Comparison of ENCODE assay signal across 23 cellular contexts in genomic region chr14:76424359-76424758, GRCh38. TPM values are rescaled to one million over a fixed set of nuclear protein-coding genes. Genes with fewer than 3 reads are reported as not detected.
A peak's percentile ranks its signal among the peaks of the same experiment; 100 is the strongest.
DNase-seq lines count a peak whose midpoint lies in the region; ATAC-seq, FAIRE-seq and TF ChIP-seq lines count a peak whose summit lies in the region.
"Had no signal": no experiment of that assay in that cellular context is flagged by ENCODE, and none has a peak within 500 bp of the region (broad histone marks: within the 10 kb centered on the region; RNA-seq: fewer than 3 reads in every experiment).

No MANE protein-coding gene starts in this region.

- POLR2A ChIA-PET in H1 (lab: Charles Lee; ENCODE audit: partially characterized antibody) = no interaction called here

- H4K5ac ChIP-seq in H1 (ENCODE audit: insufficient read length, low read depth, low read length) = no peak overlapping the region

- no peaks in the 10 kb centered on the region for H3K79me1 ChIP-seq in H1 (ENCODE audit: low read depth, low read length)

- no peak overlapping the region for H3K4ac ChIP-seq in H1 (replicated peaks; ENCODE audit: insufficient read length, low read depth, low read length)

- 0 out of 2 replicates have a peak overlapping the region, but pooled peaks have one; percentile 55 for H2BK12ac ChIP-seq in H1 (ENCODE audit: low read depth, low read length)

- H4K20me1 ChIP-seq in H1 (replicated peaks in 1 of 2; ENCODE audit: control insufficient read depth in 1 of 2, insufficient read depth in 2 of 2, low read length in 2 of 2) = no peaks in the 10 kb centered on the region

- no peak for TF ChIP-seq POLR2A in H1 (IDR thresholded peaks at IDR 0.05; ENCODE audit: control extremely low read depth in 1 of 2, low read depth in 2 of 2, low read length in 2 of 2)
- TF ChIP-seq POLR2A in uterus (IDR thresholded peaks at IDR 0.05) = no peak

- no peak overlapping the region for H2BK120ac ChIP-seq in H1 (replicated peaks; ENCODE audit: low read depth, low read length)

- H3K4me1 ChIP-seq in H1 (replicated peaks in 1 of 4; ENCODE audit: control insufficient read depth in 3 of 4, insufficient read depth in 4 of 4, low read length in 3 of 4) = peaks cover 3 to 11% (median 7%) of the 10 kb centered on the region in 4 experiments; a peak in 6 of 7 replicates
- H3K4me1 ChIP-seq in uterus = no peaks in the 10 kb centered on the region

- H3K9me3 ChIP-seq in H1 (ENCODE audit: insufficient read depth in 2 of 2, low read depth in 1 of 2, low read length in 1 of 2) (peaks cover 0 to 5% of the 10 kb centered on the region in 2 experiments; a peak in 1 of 4 replicates), uterus (no peaks in the 10 kb centered on the region)

- no peaks in the 10 kb centered on the region for H3K27me3 ChIP-seq in H1 (replicated peaks in 1 of 4; ENCODE audit: control insufficient read depth in 3 of 4, extremely low read depth in 1 of 4, insufficient read depth in 3 of 4, low read length in 3 of 4)
- no peaks in the 10 kb centered on the region for H3K27me3 ChIP-seq in uterus

- DNase-seq in NCI-H82 (lab: John Stamatoyannopoulos, UW) (peak; percentile 13), NCI-H82 treated with DMSO at 0.1 percent for 48 hours (lab: John Stamatoyannopoulos, UW; ENCODE audit: unreplicated experiment) (no peak), LNCaP clone FGC (ENCODE audit: low read depth) (no peak), H1 (ENCODE audit: low read depth in 1 of 2, low spot score in 2 of 2) (no peak), NCI-H146 (lab: John Stamatoyannopoulos, UW) (no peak), NCI-H2227 treated with DMSO at 0.1 percent for 48 hours (lab: John Stamatoyannopoulos, UW) (no peak), uterus (no peak)
- DNase-seq: Calu3; CD4-positive, alpha-beta memory T cell; DMS53; GOT3; KBM-7; NCI-H1048; NCI-H1436 treated with DMSO at 0.1 percent for 48 hours; NCI-H2081; NCI-H510A treated with DMSO at 0.1 percent for 48 hours; T-helper 1 cell had no signal

- H3K23ac ChIP-seq in H1 (ENCODE audit: insufficient read length) = no peak overlapping the region

- H2BK15ac ChIP-seq in H1 (ENCODE audit: low read length) = no peak overlapping the region

- TF ChIP-seq CTCF in LNCaP clone FGC (IDR thresholded peaks at IDR 0.05; ENCODE audit: control insufficient read depth, extremely low read depth, insufficient read depth) (peak; percentile 19; the same call in 1 of the 2 replicates), H1 (IDR thresholded peaks at IDR 0.05; ENCODE audit: control extremely low read depth in 1 of 3, insufficient read depth in 1 of 3, low read depth in 1 of 3, low read length in 3 of 3) (peak in 2 of 3 experiments; percentile 52 to 53; a peak in 2 of 4 replicates), uterus (IDR thresholded peaks at IDR 0.05) (no peak)

- TF ChIP-seq RAD21 in H1 (IDR thresholded peaks at IDR 0.05 in 1 of 2, conservative IDR thresholded peaks at IDR 0.05 in 1 of 2; ENCODE audit: low read depth in 2 of 2, low read length in 2 of 2) = peak in 1 of 2 experiments; percentile 19; a peak in 1 of 4 replicates

- ATAC-seq in HG03175 (IDR thresholded peaks at IDR 0.05; ENCODE audit: unreplicated experiment) = no peak
- ATAC-seq: Panc1 had no signal

- H2BK20ac ChIP-seq in H1 (ENCODE audit: low read length) = no peak overlapping the region

- H2AK5ac ChIP-seq in H1 (ENCODE audit: low read depth, low read length) = no peak overlapping the region

- H3K4me2 ChIP-seq in H1 (ENCODE audit: insufficient read depth in 1 of 2, low read depth in 2 of 2, low read length in 2 of 2) = no peak overlapping the region

- no peak overlapping the region for H3K14ac ChIP-seq in H1 (ENCODE audit: insufficient read length)

- WGBS in H1 (ENCODE audit: extremely low coverage in 1 of 2, insufficient coverage in 1 of 2, insufficient read length in 1 of 2, insufficient replicate concordance in 2 of 2, low coverage in 1 of 2, low lambda C conversion rate in 2 of 2, missing lambda C conversion rate in 1 of 2), 2 experiments = 87% methylated on average over 4 of the region's 4 CpGs; no CpG with 5 or more reads in 1 of the 2 experiments

- TF ChIP-seq EP300 in H1 (IDR thresholded peaks at IDR 0.05; ENCODE audit: borderline replicate concordance in 1 of 2, low read depth in 2 of 2, low read length in 2 of 2) = no peak

- H2BK5ac ChIP-seq in H1 (ENCODE audit: low read depth, low read length) = no peak overlapping the region

- no peak overlapping the region for H4K8ac ChIP-seq in H1 (ENCODE audit: extremely low read depth, insufficient read depth, low read length)

- no peak overlapping the region for H3K4me3 ChIP-seq in LNCaP clone FGC (ENCODE audit: low read depth, low read length)
- no peak overlapping the region for H3K4me3 ChIP-seq in H1 (ENCODE audit: extremely low read depth in 1 of 4, insufficient read depth in 2 of 4, low read depth in 3 of 4, low read length in 4 of 4)
- H3K4me3 ChIP-seq in uterus = no peak overlapping the region

- no peak overlapping the region for H3K18ac ChIP-seq in H1 (ENCODE audit: extremely low read depth, low read length)

- peak overlapping the region; percentile 25 for H4K91ac ChIP-seq in H1 (replicated peaks; ENCODE audit: insufficient read length, low read length)

- no peak overlapping the region for H3K56ac ChIP-seq in H1 (replicated peaks; ENCODE audit: insufficient read length, low read depth, low read length)

- no peak overlapping the region for H3K9ac ChIP-seq in H1 (replicated peaks in 1 of 4; ENCODE audit: extremely low read depth in 1 of 4, low read depth in 3 of 4, low read length in 3 of 4)

- no peaks in the 10 kb centered on the region for H3K79me2 ChIP-seq in H1 (ENCODE audit: control insufficient read depth in 1 of 2, insufficient read depth in 2 of 2, low read length in 2 of 2)

- no peak overlapping the region for H2AFZ ChIP-seq in H1 (ENCODE audit: low read length)

- H3K23me2 ChIP-seq in H1 (ENCODE audit: low read depth, low read length) = no peaks in the 10 kb centered on the region; the same call in 1 of the 2 replicates

- CTCF ChIA-PET in H1 (lab: Charles Lee; ENCODE audit: partially characterized antibody) = interaction anchor here (0.8 to 1.9 kb wide), 8 partner anchors 9 to 73 kb away, joined by 3 to 7 read pairs (median 4); no protein-coding TSS in a partner anchor

- no peak overlapping the region for H3K27ac ChIP-seq in H1 (ENCODE audit: low read depth, low read length)
- no peak overlapping the region for H3K27ac ChIP-seq in uterus
- H3K27ac ChIP-seq: 22Rv1, HL-60 had no signal

- H3K36me3 ChIP-seq in H1 (ENCODE audit: control insufficient read depth in 2 of 4, insufficient read depth in 4 of 4, low read length in 3 of 4) (no peaks in the 10 kb centered on the region), uterus (no peaks in the 10 kb centered on the region)

- FAIRE-seq in H1 (lab: Jason Lieb, UNC) = peak; percentile 42
- FAIRE-seq: GM12892 had no signal

- intact Hi-C loops in uterus (cut with DNase I; ENCODE audit: low total_unique reads) = no loop called here

TF ChIP-seq in H1, 55 proteins besides CTCF, POLR2A, EP300 and RAD21:
- TF ChIP-seq GTF2F1 (IDR thresholded peaks at IDR 0.05; ENCODE audit: borderline replicate concordance, low read depth, low read length) (no peak), KDM1A (IDR thresholded peaks at IDR 0.05; ENCODE audit: borderline replicate concordance, low read length) (no peak), RXRA (IDR thresholded peaks at IDR 0.05; ENCODE audit: insufficient read depth, low read depth, low read length) (no peak), TEAD4 (IDR thresholded peaks at IDR 0.05; ENCODE audit: low read depth, low read length) (no peak), NANOG (IDR thresholded peaks at IDR 0.05; ENCODE audit: insufficient read depth, low read depth, low read length, poor library complexity, severe bottlenecking) (no peak), ASH2L (IDR thresholded peaks at IDR 0.05; ENCODE audit: low read length) (no peak), POU5F1 (IDR thresholded peaks at IDR 0.05; ENCODE audit: low read depth, low read length) (no peak), MAX (IDR thresholded peaks at IDR 0.05) (no peak), RNF2 (IDR thresholded peaks at IDR 0.05; ENCODE audit: borderline replicate concordance, low read depth, low read length, missing control alignments, poor library complexity, severe bottlenecking) (no peak), TCF12 (IDR thresholded peaks at IDR 0.05; ENCODE audit: low read depth, low read length) (no peak), EGR1 (IDR thresholded peaks at IDR 0.05; ENCODE audit: borderline replicate concordance, low read depth, low read length) (no peak), TAF7 (optimal IDR thresholded peaks at IDR 0.05; ENCODE audit: borderline replicate concordance, low read depth, low read length) (no peak), JUND (IDR thresholded peaks at IDR 0.05; ENCODE audit: low read length) (no peak), SP2 (IDR thresholded peaks at IDR 0.05; ENCODE audit: low read length) (no peak), HDAC2 (IDR thresholded peaks at IDR 0.05; ENCODE audit: borderline replicate concordance in 1 of 2, low read depth in 2 of 2, low read length in 2 of 2) (no peak)

RNA-seq across cellular contexts. Expression of gene ESRRB, which starts 48.4 kb away (rescaled TPM):
- 0.45 and 0.48 TPM in 2 replicates for total RNA-seq in H1 (2021; fragmentation: NEBNext Ultra II Directional; extraction: Animal tissue kit (Norgen Biotek cat#: 25700))
- polyA plus RNA-seq in H1 (2011; rRNA removed) = 0.19 and 0.29 TPM in 2 replicates
- 0.19 TPM for polyA plus RNA-seq in H1 (2011; cell fraction: cytosol; rRNA removed)
- 0.40 TPM for polyA plus RNA-seq in H1 (2011; cell fraction: nucleus; rRNA removed)
- polyA plus RNA-seq in H1 (2012, experiment 1 of 2) = 0.11 to 0.17 TPM (median 0.15 TPM) in 3 of 4 replicates, not detected in the other
- polyA plus RNA-seq in H1 (2012, experiment 2 of 2) = 0.12 TPM
- polyA plus RNA-seq in H1 (2013, experiment 1 of 2) = 0.32 TPM
- polyA plus RNA-seq in H1 (2013, experiment 2 of 2) = 0.39 TPM
- 0.12 and 0.41 TPM in 2 replicates for polyA minus RNA-seq in H1 (2011; rRNA and poly(A)+ RNA removed)
- not detected for polyA minus RNA-seq in H1 (2011; cell fraction: cytosol; rRNA and poly(A)+ RNA removed)
- not detected for polyA minus RNA-seq in H1 (2011; cell fraction: nucleus; rRNA and poly(A)+ RNA removed)
- total RNA-seq in uterus = not detected
- polyA plus RNA-seq: BJ; CD4-positive, alpha-beta memory T cell had no signal

Comparison
In these comparisons a context has a peak if more than half of its experiments do, and no peak if none do; other contexts are left out.
1. CTCF ChIP-seq: peak in LNCaP clone FGC (single experiment) and H1 (2 of 3); none in uterus (0 of 4).